In the genomic region with DNA sequence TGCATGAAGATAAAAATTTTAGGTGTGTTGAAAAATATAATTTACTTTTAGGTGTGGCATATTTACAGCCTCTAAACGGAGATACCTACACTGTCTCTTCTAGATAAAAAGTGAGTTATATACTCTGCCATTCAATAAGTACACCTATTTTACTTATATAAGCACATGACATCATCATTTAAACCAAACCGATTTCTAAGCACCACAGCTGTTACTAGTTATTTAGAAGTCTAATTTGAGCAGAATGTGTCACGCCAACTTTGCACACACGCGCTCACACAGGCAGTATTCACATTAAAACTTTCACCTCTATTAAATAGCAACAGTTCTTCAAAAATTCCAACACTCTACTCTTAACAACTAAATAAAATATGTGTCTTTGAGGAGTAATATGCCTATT, we compare ENCODE assay signal across 2 cellular contexts.
TF ChIP-seq lines count a peak whose summit lies in the region.

No MANE protein-coding gene starts in this region.

TF ChIP-seq in HepG2, 621 proteins besides CTCF, POLR2A, EP300 and RAD21:
- TF ChIP-seq ZNF331 (CRISPR knock-in tag; IDR thresholded peaks at IDR 0.05) (no peak), ATF7 (IDR thresholded peaks at IDR 0.05) (peak; percentile 85), ATF7 (CRISPR knock-in tag; IDR thresholded peaks at IDR 0.05) (no peak), ZNF124 (CRISPR knock-in tag; IDR thresholded peaks at IDR 0.05) (no peak)
TF ChIP-seq in HepG2: peak in this region for 1.

TF ChIP-seq in H1, 55 proteins besides CTCF, POLR2A, EP300 and RAD21:
- TF ChIP-seq SAP30 (IDR thresholded peaks at IDR 0.05; ENCODE audit: insufficient read depth, insufficient replicate concordance, low read length) (no peak), GTF2F1 (IDR thresholded peaks at IDR 0.05; ENCODE audit: borderline replicate concordance, low read depth, low read length) (no peak), ASH2L (IDR thresholded peaks at IDR 0.05; ENCODE audit: low read length) (no peak), POLR2AphosphoS5 (IDR thresholded peaks at IDR 0.05; ENCODE audit: low read depth, low read length) (no peak), CHD2 (IDR thresholded peaks at IDR 0.05; ENCODE audit: low read length) (no peak)
